8 cellular contexts compared by ENCODE assay signal in genomic region chr19:40690699-40691420, GRCh38. TPM values are rescaled to one million over a fixed set of nuclear protein-coding genes. Genes with fewer than 3 reads are reported as not detected.
DNase-seq lines count a peak whose midpoint lies in the region; ATAC-seq and TF ChIP-seq lines count a peak whose summit lies in the region.

No MANE protein-coding gene starts in this region.

- H3K9me3 ChIP-seq in upper lobe of left lung: no peaks in the 10 kb centered on the region

- no peaks in the 10 kb centered on the region for H3K27me3 Mint-ChIP-seq in progenitor cell of endocrine pancreas

- intact Hi-C loops in left cardiac atrium (cut with DNase I): no loop called here

- H3K4me3 ChIP-seq in upper lobe of left lung: peak overlapping the region; percentile 59 to 83 (median 76)

- no peak for TF ChIP-seq EP300 in upper lobe of left lung (IDR thresholded peaks at IDR 0.05)

- H3K4me3 Mint-ChIP-seq in progenitor cell of endocrine pancreas (ENCODE audit: low read depth): peak overlapping the region; percentile 73

- TF ChIP-seq CTCF in progenitor cell of endocrine pancreas (IDR thresholded peaks at IDR 0.05; ENCODE audit: unreplicated experiment) (no peak), upper lobe of left lung (IDR thresholded peaks at IDR 0.05) (no peak)

- no peaks in the 10 kb centered on the region for H3K9me3 Mint-ChIP-seq in progenitor cell of endocrine pancreas (ENCODE audit: low read depth)

- H3K27ac Mint-ChIP-seq in progenitor cell of endocrine pancreas: peak overlapping the region; percentile 94

- peak; percentile 89 for DNase-seq in EL
- DNase-seq in NCI-H146 treated with DMSO at 0.1 percent for 48 hours (lab: John Stamatoyannopoulos, UW; ENCODE audit: unreplicated experiment): peak; percentile 78
- peak; percentile 83 to 93 (median 86) for DNase-seq in T-helper 1 cell
- DNase-seq in amniotic epithelial cell (ENCODE audit: low read depth): peak; percentile 80
- DNase-seq in left cardiac atrium: peak; percentile 97
- DNase-seq in progenitor cell of endocrine pancreas (ENCODE audit: low spot score, unreplicated experiment): peak; percentile 70
- DNase-seq in upper lobe of left lung: peak; percentile 96 to 99

- ATAC-seq in HG02588 (IDR thresholded peaks at IDR 0.05; ENCODE audit: unreplicated experiment): peak; percentile 62
- ATAC-seq in left cardiac atrium: peak; percentile 90 to 94
- ATAC-seq in upper lobe of left lung (ENCODE audit: low FRiP score in 2 of 2): peak; percentile 92

- H3K4me1 ChIP-seq in upper lobe of left lung: peaks cover 17 to 31% (median 23%) of the 10 kb centered on the region in 4 donors

- peak overlapping the region; percentile 73 to 93 (median 91) for H3K27ac ChIP-seq in upper lobe of left lung

- H3K27me3 ChIP-seq in upper lobe of left lung: no peaks in the 10 kb centered on the region

- peaks cover 0 to 40% (median 15%) of the 10 kb centered on the region in 4 donors for H3K36me3 ChIP-seq in upper lobe of left lung

- WGBS in upper lobe of left lung, 2 donors: 4% methylated on average over 15 to 34 of the region's 54 CpGs

- no peaks in the 10 kb centered on the region for H3K4me1 Mint-ChIP-seq in progenitor cell of endocrine pancreas (ENCODE audit: low read depth)

- H3K36me3 Mint-ChIP-seq in progenitor cell of endocrine pancreas (ENCODE audit: insufficient read depth): peaks cover 8% of the 10 kb centered on the region

- peak in 1 of 4 donors; percentile 62 for TF ChIP-seq POLR2A in upper lobe of left lung (IDR thresholded peaks at IDR 0.05)

RNA-seq across cellular contexts. Expression of gene NUMBL, which starts 0.4 kb away (rescaled TPM):
- 10 to 100 TPM; 17.6 to 24.6 TPM for total RNA-seq in left cardiac atrium
- 14.6 and 20.9 TPM in 2 replicates for total RNA-seq in progenitor cell of endocrine pancreas
- total RNA-seq in upper lobe of left lung: 100 to 1,000 TPM in 1 of 6 donors, 10 to 100 TPM in 5; 18.0 to 133 (median 23.8) TPM

RNA-seq across cellular contexts. Expression of gene COQ8B, which starts 25.8 kb away (rescaled TPM):
- total RNA-seq in left cardiac atrium: 10 to 100 TPM; 20.1 to 32.0 TPM
- total RNA-seq in progenitor cell of endocrine pancreas: 55.8 and 58.6 TPM in 2 replicates
- total RNA-seq in upper lobe of left lung: 100 to 1,000 TPM in 2 of 6 donors, 10 to 100 TPM in 4; 46.2 to 142 (median 65.4) TPM

RNA-seq across cellular contexts. Expression of gene ITPKC, which starts 26.1 kb away (rescaled TPM):
- total RNA-seq in left cardiac atrium (10 to 100 TPM; 12.4 to 17.6 TPM), progenitor cell of endocrine pancreas (20.1 and 20.7 TPM in 2 replicates), upper lobe of left lung (10 to 100 TPM; 38.4 to 76.0 (median 55.2) TPM)

RNA-seq across cellular contexts. Expression of gene ACTMAP, which starts 59.4 kb away (rescaled TPM):
- total RNA-seq in left cardiac atrium (1 to 10 TPM; 4.2 to 6.2 TPM), progenitor cell of endocrine pancreas (21.1 and 22.5 TPM in 2 replicates), upper lobe of left lung (10 to 100 TPM; 16.0 to 28.4 (median 21.5) TPM)

Comparison
In these comparisons a context has a peak if more than half of its experiments do, and no peak if none do; other contexts are left out.
1. Peak in every context shown above with its lines: DNase-seq, ATAC-seq, H3K4me3 ChIP-seq and H3K27ac ChIP-seq.